In the genomic region with DNA sequence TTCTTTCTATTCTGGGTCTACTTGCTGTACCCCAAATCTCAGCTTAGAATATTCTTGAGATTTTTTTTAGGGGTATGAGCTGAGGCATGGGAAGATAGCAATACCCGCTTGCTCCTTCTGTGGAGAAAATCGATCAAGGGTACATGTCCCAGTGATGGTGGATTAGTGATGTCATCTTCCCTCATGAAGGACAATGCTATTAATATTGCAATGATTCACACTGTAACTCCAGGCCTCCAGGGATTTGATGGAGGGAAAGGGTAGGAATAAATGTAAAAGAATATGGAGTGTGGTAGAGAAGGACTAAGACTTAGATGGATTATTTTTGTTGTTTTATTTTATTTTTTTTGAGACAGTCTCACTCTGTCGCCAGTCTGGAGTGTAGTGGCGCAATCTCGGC, we compare ENCODE assay signal across 26 cellular contexts. TPM values are rescaled to one million over a fixed set of nuclear protein-coding genes. Genes with fewer than 3 reads are reported as not detected.
"Had no signal": no experiment of that assay in that cellular context is flagged by ENCODE, and none has a peak within 500 bp of the region (broad histone marks: within the 10 kb centered on the region; RNA-seq: fewer than 3 reads in every experiment).

No MANE protein-coding gene starts in this region.

- H3K9me3 ChIP-seq: ovary, prostate gland, right atrium auricular region, stomach, suprapubic skin, tibial nerve had no signal

- H3K27me3 ChIP-seq: ovary, right atrium auricular region, stomach, suprapubic skin, tibial nerve had no signal

- ATAC-seq: left lobe of liver; natural killer cell; stimulated activated memory B cell treated with anti-CD40 and anti-IgM and Interleukin-4, amounts not matched to agents 10 μg/mL and 1 μg/mL and 100 μg/mL, for 72 hours had no signal

- H3K36me3 ChIP-seq: ovary, prostate gland, right atrium auricular region, stomach, suprapubic skin, tibial nerve had no signal

- H3K4me1 Mint-ChIP-seq: activated naive CD8-positive, alpha-beta T cell treated with anti-CD3 and anti-CD28 coated beads, Interleukin-2, amount 10 ng/mL, durations not matched to agents 7 days and 5 days; immature natural killer cell; natural killer cell; stimulated activated memory B cell treated with anti-CD40 and anti-IgM and Interleukin-4, amounts not matched to agents 10 μg/mL and 1 μg/mL and 100 μg/mL, for 72 hours had no signal

- H3K4me3 ChIP-seq: lung, ovary, prostate gland, right atrium auricular region, skin epidermis, stomach, suprapubic skin, tibial nerve had no signal

- DNase-seq: activated CD4-positive, alpha-beta T cell treated with anti-CD3 and anti-CD28 coated beads for 4 hours; activated CD4-positive, alpha-beta T cell treated with anti-CD3 and anti-CD28 coated beads, Interleukin-2, amount 50 U/mL, for 48 hours; activated CD4-positive, CD25-positive, alpha-beta regulatory T cell; activated effector memory CD4-positive, alpha-beta T cell treated with Interleukin-2 at 50 U/mL for 16 hours; activated naive CD4-positive, alpha-beta T cell treated with anti-CD3 and anti-CD28 coated beads for 36 hours; activated naive CD8-positive, alpha-beta T cell treated with anti-CD3 and anti-CD28 coated beads, Interleukin-2, amount 10 ng/mL, durations not matched to agents 7 days and 5 days; activated T-cell treated with anti-CD3 and anti-CD28 coated beads, Interleukin-2, amount 50 U/mL, for 48 hours; effector CD4-positive, alpha-beta T cell; immature natural killer cell; natural killer cell; ovary; stimulated activated CD4-positive, alpha-beta T cell treated with anti-CD3 and anti-CD28 coated beads, Interleukin-2, amount 100 ng/mL, for 24 hours; stomach had no signal

- H3K27ac Mint-ChIP-seq: activated naive CD4-positive, alpha-beta T cell treated with anti-CD3 and anti-CD28 coated beads for 36 hours; activated naive CD8-positive, alpha-beta T cell treated with anti-CD3 and anti-CD28 coated beads, Interleukin-2, amount 10 ng/mL, durations not matched to agents 7 days and 5 days; immature natural killer cell; natural killer cell; stimulated activated memory B cell treated with anti-CD40 and anti-IgM and Interleukin-4, amounts not matched to agents 10 μg/mL and 1 μg/mL and 100 μg/mL, for 72 hours; T-helper 1 cell treated with Interleukin-12 subunit alpha and Interleukin-12 subunit beta and Interleukin-4 antibody, amounts not matched to agents 30 μg/mL and 1 μg/mL, for 36 hours had no signal

- H3K4me3 Mint-ChIP-seq: activated naive CD4-positive, alpha-beta T cell treated with anti-CD3 and anti-CD28 coated beads for 36 hours; activated naive CD8-positive, alpha-beta T cell treated with anti-CD3 and anti-CD28 coated beads, Interleukin-2, amount 10 ng/mL, durations not matched to agents 7 days and 5 days; immature natural killer cell; natural killer cell; stimulated activated memory B cell treated with anti-CD40 and anti-IgM and Interleukin-4, amounts not matched to agents 10 μg/mL and 1 μg/mL and 100 μg/mL, for 72 hours; T-helper 1 cell treated with Interleukin-12 subunit alpha and Interleukin-12 subunit beta and Interleukin-4 antibody, amounts not matched to agents 30 μg/mL and 1 μg/mL, for 36 hours had no signal

- H3K9me3 Mint-ChIP-seq: activated naive CD4-positive, alpha-beta T cell treated with anti-CD3 and anti-CD28 coated beads for 36 hours; activated naive CD8-positive, alpha-beta T cell treated with anti-CD3 and anti-CD28 coated beads, Interleukin-2, amount 10 ng/mL, durations not matched to agents 7 days and 5 days; immature natural killer cell; natural killer cell; stimulated activated memory B cell treated with anti-CD40 and anti-IgM and Interleukin-4, amounts not matched to agents 10 μg/mL and 1 μg/mL and 100 μg/mL, for 72 hours; T-helper 1 cell treated with Interleukin-12 subunit alpha and Interleukin-12 subunit beta and Interleukin-4 antibody, amounts not matched to agents 30 μg/mL and 1 μg/mL, for 36 hours had no signal

- H3K27ac ChIP-seq: ovary, prostate gland, skin epidermis, stomach, suprapubic skin, tibial nerve had no signal

- H3K4me1 ChIP-seq: prostate gland, suprapubic skin had no signal

- H3K27me3 Mint-ChIP-seq: stimulated activated memory B cell treated with anti-CD40 and anti-IgM and Interleukin-4, amounts not matched to agents 10 μg/mL and 1 μg/mL and 100 μg/mL, for 72 hours had no signal

- H3K36me3 Mint-ChIP-seq: activated naive CD8-positive, alpha-beta T cell treated with anti-CD3 and anti-CD28 coated beads, Interleukin-2, amount 10 ng/mL, durations not matched to agents 7 days and 5 days; immature natural killer cell; natural killer cell; stimulated activated memory B cell treated with anti-CD40 and anti-IgM and Interleukin-4, amounts not matched to agents 10 μg/mL and 1 μg/mL and 100 μg/mL, for 72 hours had no signal

RNA-seq across cellular contexts. Expression of a gene that starts 47.4 kb away (rescaled TPM):
- total RNA-seq: activated naive CD4-positive, alpha-beta T cell treated with anti-CD3 and anti-CD28 coated beads for 36 hours; cerebellum; epithelial cell of proximal tubule; glomerular endothelial cell; kidney epithelial cell; prostate gland; stomach; suprapubic skin had no signal
